Comparison of ENCODE assay signal across 35 cellular contexts in the genomic region with DNA sequence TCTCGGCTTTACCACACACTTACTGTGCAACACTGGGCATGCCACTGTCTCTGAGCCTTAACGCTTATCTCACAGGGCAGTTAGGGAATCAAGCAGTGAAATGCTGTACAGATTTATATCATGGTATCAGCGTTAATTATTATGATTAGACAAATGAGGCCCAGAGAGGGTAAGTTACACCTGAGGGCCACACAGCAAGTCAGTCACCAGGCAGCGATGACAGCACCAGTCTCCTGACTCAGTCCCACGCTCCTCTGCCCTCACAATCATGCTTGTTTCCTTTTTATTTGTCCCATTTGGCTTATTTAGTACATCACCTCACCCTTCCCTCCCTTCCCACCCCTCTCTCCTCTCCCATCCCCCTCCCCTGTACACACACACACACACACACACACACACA. TPM values are rescaled to one million over a fixed set of nuclear protein-coding genes. Genes with fewer than 3 reads are reported as not detected.
"Had no signal": no experiment of that assay in that cellular context is flagged by ENCODE, and none has a peak within 500 bp of the region (broad histone marks: within the 10 kb centered on the region; RNA-seq: fewer than 3 reads in every experiment).

No MANE protein-coding gene starts in this region.

- DNase-seq: heart right ventricle; islet precursor cell; lower lobe of right lung; mammary epithelial cell; mesenchymal stem cell; naive B cell; natural killer cell; nephron progenitor cell; occipital lobe; psoas muscle; small intestine; stimulated activated CD4-positive, alpha-beta T cell treated with anti-CD3 and anti-CD28 coated beads, Interleukin-1b, Interleukin-23, amount 100 ng/mL, for 48 hours; stimulated activated CD4-positive, alpha-beta T cell treated with anti-CD3 and anti-CD28 coated beads, Interleukin-2, amount 100 ng/mL, for 48 hours; stimulated activated CD4-positive, alpha-beta T cell treated with anti-CD3 and anti-CD28 coated beads, Interleukin-4, amount 100 ng/mL, for 4 hours; stimulated activated naive B cell treated with anti-CD40 and anti-IgM and Interleukin-4, amounts not matched to agents 10 μg/mL and 1 μg/mL and 100 μg/mL, for 72 hours; stimulated activated naive CD8-positive, alpha-beta T cell treated with anti-CD3 and anti-CD28 coated beads, Interleukin-15, Interleukin-2, amounts not matched to agents 100 U/mL and 50 U/mL, for 24 hours; tibial artery; trophoblast cell; upper lobe of right lung had no signal

- H3K9me3 ChIP-seq: heart right ventricle, lower lobe of right lung, neutrophil, psoas muscle, right atrium auricular region, suprapubic skin, thoracic aorta, tibial artery, upper lobe of right lung had no signal

- H2AFZ ChIP-seq: hepatocyte, neural progenitor cell, parathyroid adenoma had no signal

- H3K4me3 ChIP-seq: heart right ventricle, hepatocyte, lower lobe of right lung, neural progenitor cell, psoas muscle, right atrium auricular region, suprapubic skin, thoracic aorta, tibial artery, upper lobe of right lung had no signal

- H3K27ac Mint-ChIP-seq: mesothelial cell of epicardium; naive B cell; natural killer cell; nephron progenitor cell; stimulated activated naive B cell treated with anti-CD40 and anti-IgM and Interleukin-4, amounts not matched to agents 10 μg/mL and 1 μg/mL and 100 μg/mL, for 72 hours had no signal

- H3K36me3 Mint-ChIP-seq: mesothelial cell of epicardium; naive B cell; natural killer cell; neural progenitor cell; stimulated activated naive B cell treated with anti-CD40 and anti-IgM and Interleukin-4, amounts not matched to agents 10 μg/mL and 1 μg/mL and 100 μg/mL, for 72 hours had no signal

- H3K79me2 ChIP-seq: hepatocyte, parathyroid adenoma had no signal

- H3K4me1 ChIP-seq: parathyroid adenoma, suprapubic skin had no signal

- H3K36me3 ChIP-seq: heart right ventricle, lower lobe of right lung, neural progenitor cell, neutrophil, right atrium auricular region, suprapubic skin, thoracic aorta, tibial artery, upper lobe of right lung had no signal

- H3K4me2 ChIP-seq: hepatocyte, neural progenitor cell had no signal

- FAIRE-seq: small intestine, urothelium cell line had no signal

- H3K9ac ChIP-seq: neural progenitor cell, parathyroid adenoma had no signal

- H3K4me3 Mint-ChIP-seq: mesothelial cell of epicardium; naive B cell; natural killer cell; nephron progenitor cell; neural progenitor cell; stimulated activated naive B cell treated with anti-CD40 and anti-IgM and Interleukin-4, amounts not matched to agents 10 μg/mL and 1 μg/mL and 100 μg/mL, for 72 hours had no signal

- H3K9me3 Mint-ChIP-seq: mesothelial cell of epicardium; naive B cell; natural killer cell; nephron progenitor cell; neural progenitor cell; stimulated activated naive B cell treated with anti-CD40 and anti-IgM and Interleukin-4, amounts not matched to agents 10 μg/mL and 1 μg/mL and 100 μg/mL, for 72 hours had no signal

- H3K27me3 ChIP-seq: heart right ventricle, hepatocyte, neural progenitor cell, right atrium auricular region, suprapubic skin, tibial artery, upper lobe of right lung had no signal

- H3K4me1 Mint-ChIP-seq: naive B cell; natural killer cell; stimulated activated naive B cell treated with anti-CD40 and anti-IgM and Interleukin-4, amounts not matched to agents 10 μg/mL and 1 μg/mL and 100 μg/mL, for 72 hours had no signal

- ATAC-seq: heart right ventricle; left lobe of liver; lower lobe of right lung; natural killer cell; psoas muscle; sciatic nerve; stimulated activated naive B cell treated with anti-CD40 and anti-IgM and Interleukin-4, amounts not matched to agents 10 μg/mL and 1 μg/mL and 100 μg/mL, for 72 hours; stimulated activated naive CD8-positive, alpha-beta T cell treated with anti-CD3 and anti-CD28 coated beads, Interleukin-15, Interleukin-2, amounts not matched to agents 100 U/mL and 50 U/mL, for 24 hours; upper lobe of right lung had no signal

- H3K27ac ChIP-seq: heart right ventricle, hepatocyte, lower lobe of right lung, neural progenitor cell, neutrophil, parathyroid adenoma, psoas muscle, right atrium auricular region, suprapubic skin, thoracic aorta had no signal

RNA-seq across cellular contexts. Expression of a gene that starts 12.2 kb away (rescaled TPM):
- total RNA-seq: kidney epithelial cell, mammary epithelial cell, mononuclear cell, natural killer cell, occipital lobe, osteocyte, renal cortical epithelial cell, subcutaneous adipose tissue, suprapubic skin had no signal
- polyA plus RNA-seq: mammary epithelial cell had no signal
